8 cellular contexts compared by ENCODE assay signal in the genomic region with DNA sequence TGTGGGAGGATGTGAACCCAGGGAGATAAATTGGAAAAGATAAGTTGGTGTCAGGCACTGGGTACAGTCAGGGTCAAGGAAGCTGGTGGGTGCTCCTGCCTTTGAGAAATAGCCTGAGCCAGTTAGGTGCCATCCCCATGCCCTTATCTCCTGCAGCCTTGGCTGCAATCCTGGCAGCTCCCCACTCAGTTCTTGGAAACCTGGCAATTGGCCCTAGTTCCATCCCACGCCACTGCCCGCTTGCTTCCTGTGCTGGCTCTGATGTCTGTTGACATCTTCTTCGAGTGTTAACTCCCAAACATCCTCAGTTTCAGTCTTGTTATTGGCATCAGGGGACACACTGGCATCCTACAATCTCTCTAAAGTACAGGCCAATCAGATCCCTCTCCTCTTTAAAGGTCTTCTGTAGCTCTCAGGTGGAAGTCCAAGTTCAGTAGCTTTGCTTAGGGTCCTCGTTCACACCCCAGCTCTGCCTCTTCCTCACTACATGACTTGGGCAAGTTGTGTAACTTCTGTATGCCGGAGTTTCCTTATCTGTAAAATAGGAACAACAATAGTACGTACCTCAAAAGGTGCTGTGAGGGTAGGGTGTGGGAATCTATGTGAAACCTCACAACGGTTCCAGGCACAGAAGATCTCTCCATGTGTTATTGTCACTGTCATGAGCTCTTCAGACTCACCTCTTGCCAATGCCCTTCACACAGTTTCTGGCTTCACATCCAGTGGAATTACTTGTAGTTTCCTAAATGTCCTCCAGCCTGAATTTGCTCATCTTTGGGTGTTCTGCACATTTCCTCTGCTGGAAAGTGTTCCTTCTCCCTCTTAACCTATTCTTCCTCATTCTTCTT. TPM values are rescaled to one million over a fixed set of nuclear protein-coding genes. Genes with fewer than 3 reads are reported as not detected.
A peak's percentile ranks its signal among the peaks of the same experiment; 100 is the strongest.
DNase-seq lines count a peak whose midpoint lies in the region; ATAC-seq and TF ChIP-seq lines count a peak whose summit lies in the region.

No MANE protein-coding gene starts in this region.

- H3K9me3 Mint-ChIP-seq in activated naive CD8-positive, alpha-beta T cell treated with anti-CD3 and anti-CD28 coated beads, Interleukin-2, amount 10 ng/mL, durations not matched to agents 7 days and 5 days: no peaks in the 10 kb centered on the region
- peaks cover 3% of the 10 kb centered on the region for H3K9me3 Mint-ChIP-seq in activated naive CD8-positive, alpha-beta T cell treated with anti-CD3 and anti-CD28 coated beads for 36 hours

- peak overlapping the region in 2 of 4 donors; percentile 1 to 7 for H3K4me3 ChIP-seq in upper lobe of left lung

- no peak for TF ChIP-seq CTCF in upper lobe of left lung (IDR thresholded peaks at IDR 0.05)

- 15 to 36% methylated on average over 7 of the region's 7 CpGs for WGBS in upper lobe of left lung, 2 donors

- peak overlapping the region; percentile 84 for H3K27ac Mint-ChIP-seq in activated naive CD8-positive, alpha-beta T cell treated with anti-CD3 and anti-CD28 coated beads, Interleukin-2, amount 10 ng/mL, durations not matched to agents 7 days and 5 days
- H3K27ac Mint-ChIP-seq in activated naive CD8-positive, alpha-beta T cell treated with anti-CD3 and anti-CD28 coated beads for 36 hours: no peak overlapping the region

- H3K4me1 ChIP-seq in upper lobe of left lung: peaks cover 17 to 20% (median 18%) of the 10 kb centered on the region in 4 donors

- peaks cover 7% of the 10 kb centered on the region for H3K27me3 Mint-ChIP-seq in activated naive CD8-positive, alpha-beta T cell treated with anti-CD3 and anti-CD28 coated beads, Interleukin-2, amount 10 ng/mL, durations not matched to agents 7 days and 5 days
- H3K27me3 Mint-ChIP-seq in activated naive CD8-positive, alpha-beta T cell treated with anti-CD3 and anti-CD28 coated beads for 36 hours: no peaks in the 10 kb centered on the region

- H3K4me3 Mint-ChIP-seq in activated naive CD8-positive, alpha-beta T cell treated with anti-CD3 and anti-CD28 coated beads, Interleukin-2, amount 10 ng/mL, durations not matched to agents 7 days and 5 days: peak overlapping the region; percentile 59
- no peak overlapping the region for H3K4me3 Mint-ChIP-seq in activated naive CD8-positive, alpha-beta T cell treated with anti-CD3 and anti-CD28 coated beads for 36 hours

- H3K27ac ChIP-seq in upper lobe of left lung: peak overlapping the region; percentile 71 to 85 (median 82)

- peaks cover 2% of the 10 kb centered on the region for H3K36me3 Mint-ChIP-seq in activated naive CD8-positive, alpha-beta T cell treated with anti-CD3 and anti-CD28 coated beads, Interleukin-2, amount 10 ng/mL, durations not matched to agents 7 days and 5 days
- H3K36me3 Mint-ChIP-seq in activated naive CD8-positive, alpha-beta T cell treated with anti-CD3 and anti-CD28 coated beads for 36 hours: no peaks in the 10 kb centered on the region

- ATAC-seq in activated naive CD8-positive, alpha-beta T cell treated with anti-CD3 and anti-CD28 coated beads, Interleukin-2, amount 10 ng/mL, durations not matched to agents 7 days and 5 days (ENCODE audit: low read depth): no peak
- ATAC-seq in HG03520 (IDR thresholded peaks at IDR 0.05; ENCODE audit: unreplicated experiment): peak; percentile 11
- peak; percentile 27 to 66 for ATAC-seq in upper lobe of left lung (ENCODE audit: low FRiP score in 2 of 2)

- no peaks in the 10 kb centered on the region for H3K9me3 ChIP-seq in upper lobe of left lung

- peaks cover 26% of the 10 kb centered on the region for H3K4me1 Mint-ChIP-seq in activated naive CD8-positive, alpha-beta T cell treated with anti-CD3 and anti-CD28 coated beads, Interleukin-2, amount 10 ng/mL, durations not matched to agents 7 days and 5 days
- H3K4me1 Mint-ChIP-seq in activated naive CD8-positive, alpha-beta T cell treated with anti-CD3 and anti-CD28 coated beads for 36 hours: peaks cover 5% of the 10 kb centered on the region

- no peak for TF ChIP-seq EP300 in upper lobe of left lung (IDR thresholded peaks at IDR 0.05)

- H3K36me3 ChIP-seq in upper lobe of left lung: no peaks in the 10 kb centered on the region

- no peak for TF ChIP-seq POLR2A in upper lobe of left lung (IDR thresholded peaks at IDR 0.05)

- DNase-seq in activated naive CD8-positive, alpha-beta T cell treated with anti-CD3 and anti-CD28 coated beads, Interleukin-2, amount 10 ng/mL, durations not matched to agents 7 days and 5 days: no peak
- no peak for DNase-seq in activated naive CD8-positive, alpha-beta T cell treated with anti-CD3 and anti-CD28 coated beads for 36 hours
- DNase-seq in dermis blood vessel endothelial cell (peak; percentile 34), upper lobe of left lung (peak in 1 of 2 donors; percentile 52), H4 (ENCODE audit: low spot score) (no peak), HT-29 (ENCODE audit: low spot score) (no peak)
- DNase-seq in stimulated activated CD8-positive, alpha-beta memory T cell treated with anti-CD3 and anti-CD28 coated beads, Interleukin-4, amount 100 ng/mL, for 48 hours: no peak

- no peaks in the 10 kb centered on the region for H3K27me3 ChIP-seq in upper lobe of left lung

- POLR2A ChIA-PET in activated naive CD8-positive, alpha-beta T cell treated with anti-CD3 and anti-CD28 coated beads, Interleukin-2, amount 10 ng/mL, durations not matched to agents 7 days and 5 days (lab: Charles Lee): interaction anchor here (0.7 to 3.5 kb wide), 7 partner anchors 8 to 41 kb away, joined by 3 to 38 read pairs (median 5); partner anchors contain the start of genes PRKAR1A and WIPI1

RNA-seq across cellular contexts. Expression of gene PRKAR1A, which starts 13.5 kb away (rescaled TPM):
- 100 to 1,000 TPM; 208 to 226 TPM for total RNA-seq in activated naive CD8-positive, alpha-beta T cell treated with anti-CD3 and anti-CD28 coated beads, Interleukin-2, amount 10 ng/mL, durations not matched to agents 7 days and 5 days
- total RNA-seq in activated naive CD8-positive, alpha-beta T cell treated with anti-CD3 and anti-CD28 coated beads for 36 hours: 100 to 1,000 TPM; 152 to 156 TPM
- total RNA-seq in dermis blood vessel endothelial cell (403 and 572 TPM in 2 replicates), upper lobe of left lung (100 to 1,000 TPM; 161 to 490 (median 396) TPM)
- 161 and 207 TPM in 2 replicates for total RNA-seq in H4 (2014; rRNA removed; shearing (Covaris generic))
- 86.4 and 119 TPM in 2 replicates for total RNA-seq in HT-29 (2014; rRNA removed; shearing (Covaris generic))

RNA-seq across cellular contexts. Expression of gene WIPI1, which starts 41.4 kb away (rescaled TPM):
- 10 to 100 TPM; 29.7 to 34.8 TPM for total RNA-seq in activated naive CD8-positive, alpha-beta T cell treated with anti-CD3 and anti-CD28 coated beads, Interleukin-2, amount 10 ng/mL, durations not matched to agents 7 days and 5 days
- 1 to 10 TPM; 8.7 to 8.9 TPM for total RNA-seq in activated naive CD8-positive, alpha-beta T cell treated with anti-CD3 and anti-CD28 coated beads for 36 hours
- total RNA-seq in dermis blood vessel endothelial cell: 60.2 and 65.5 TPM in 2 replicates
- 100 to 1,000 TPM in 1 of 6 donors, 10 to 100 TPM in 5; 34.7 to 151 (median 44.4) TPM for total RNA-seq in upper lobe of left lung
- 66.0 and 70.8 TPM in 2 replicates for total RNA-seq in H4 (2014; rRNA removed; shearing (Covaris generic))
- 4.4 and 7.3 TPM in 2 replicates for total RNA-seq in HT-29 (2014; rRNA removed; shearing (Covaris generic))
